13 cellular contexts compared by ENCODE assay signal in the genomic region with DNA sequence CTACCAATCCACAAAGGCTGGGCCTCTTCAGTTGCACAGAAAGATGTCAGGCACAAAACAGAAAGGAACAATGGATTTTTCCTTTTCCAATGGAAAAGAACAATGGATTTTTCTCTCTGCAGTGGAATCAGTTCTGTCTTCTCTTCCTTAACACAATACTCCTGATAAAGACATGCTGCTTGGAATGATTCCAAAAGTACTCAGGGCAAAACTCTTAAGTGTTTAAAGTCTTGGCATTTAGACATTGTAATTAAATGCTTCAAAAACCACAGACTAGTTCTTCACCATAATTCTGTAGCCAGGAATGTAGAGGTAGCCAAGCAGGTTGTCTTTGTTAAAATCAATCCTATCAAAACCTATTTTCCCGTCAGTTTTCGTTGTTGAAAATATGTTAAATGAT. TPM values are rescaled to one million over a fixed set of nuclear protein-coding genes. Genes with fewer than 3 reads are reported as not detected.
DNase-seq lines count a peak whose midpoint lies in the region; ATAC-seq and TF ChIP-seq lines count a peak whose summit lies in the region.
"Had no signal": no experiment of that assay in that cellular context is flagged by ENCODE, and none has a peak within 500 bp of the region (broad histone marks: within the 10 kb centered on the region; RNA-seq: fewer than 3 reads in every experiment).

No MANE protein-coding gene starts in this region.

- peaks cover 31% of the 10 kb centered on the region for H3K4me1 ChIP-seq in GM23248 (ENCODE audit: insufficient read depth)
- H3K4me1 ChIP-seq in neural progenitor cell: peaks cover 12% of the 10 kb centered on the region

- H2AFZ ChIP-seq in GM23248 (no peak overlapping the region), neural progenitor cell (replicated peaks) (no peak overlapping the region)

- H3K27ac Mint-ChIP-seq in neural progenitor cell: no peak overlapping the region
- no peak overlapping the region for H3K27ac Mint-ChIP-seq in activated naive CD4-positive, alpha-beta T cell treated with anti-CD3 and anti-CD28 coated beads, Interleukin-2, amount 50 U/mL, for 72 hours

- DNase-seq in GM23248 (peak; percentile 19), NCI-H2227 treated with DMSO at 0.1 percent for 48 hours (lab: John Stamatoyannopoulos, UW) (peak; percentile 43), epithelial cell of prostate (ENCODE audit: low read depth, low spot score) (peak; percentile 12), neural progenitor cell (ENCODE audit: low spot score) (peak; percentile 20), cerebellum (ENCODE audit: low spot score) (no peak)
- no peak for DNase-seq in stimulated activated CD4-positive, alpha-beta T cell treated with anti-CD3 and anti-CD28 coated beads, Interleukin-4, amount 100 ng/mL, for 24 hours
- no peak for DNase-seq in activated naive CD4-positive, alpha-beta T cell treated with anti-CD3 and anti-CD28 coated beads, Interleukin-2, amount 50 U/mL, for 72 hours (ENCODE audit: low spot score in 2 of 2)
- DNase-seq: activated CD4-positive, alpha-beta T cell treated with anti-CD3 and anti-CD28 coated beads, Interleukin-2, amount 50 U/mL, for 1 hour; activated naive CD8-positive, alpha-beta T cell treated with anti-CD3 and anti-CD28 coated beads, Interleukin-2, amount 10 ng/mL, durations not matched to agents 7 days and 5 days; NCI-H1048; stimulated activated CD4-positive, alpha-beta T cell treated with anti-CD3 and anti-CD28 coated beads, Interleukin-15, amount 100 ng/mL, for 24 hours; stimulated activated naive CD4-positive, alpha-beta T cell treated with Interleukin-2 at 50 U/mL for 16 hours had no signal

- H3K27ac ChIP-seq in GM23248: no peak overlapping the region
- no peak overlapping the region for H3K27ac ChIP-seq in epithelial cell of prostate
- no peak overlapping the region for H3K27ac ChIP-seq in neural progenitor cell

- H3K4me3 ChIP-seq in GM23248 (no peak overlapping the region), neural progenitor cell (no peak overlapping the region)

- in situ Hi-C loops in GM23248 (cut with MboI): no loop called here

- no peak for ATAC-seq in HG03469 (IDR thresholded peaks at IDR 0.05; ENCODE audit: unreplicated experiment)
- ATAC-seq in activated naive CD4-positive, alpha-beta T cell treated with anti-CD3 and anti-CD28 coated beads, Interleukin-2, amount 50 U/mL, for 72 hours: no peak

- H3K27me3 ChIP-seq in GM23248 (replicated peaks; ENCODE audit: insufficient read depth) (no peaks in the 10 kb centered on the region), neural progenitor cell (no peaks in the 10 kb centered on the region)

- no peaks in the 10 kb centered on the region for H3K9me3 Mint-ChIP-seq in neural progenitor cell
- H3K9me3 Mint-ChIP-seq in activated naive CD4-positive, alpha-beta T cell treated with anti-CD3 and anti-CD28 coated beads, Interleukin-2, amount 50 U/mL, for 72 hours: no peaks in the 10 kb centered on the region
- H3K9me3 Mint-ChIP-seq: activated naive CD8-positive, alpha-beta T cell treated with anti-CD3 and anti-CD28 coated beads, Interleukin-2, amount 10 ng/mL, durations not matched to agents 7 days and 5 days had no signal

- no peak for TF ChIP-seq CTCF in neural progenitor cell (IDR thresholded peaks at IDR 0.05)

- H3K36me3 ChIP-seq in GM23248 (ENCODE audit: low read depth): no peaks in the 10 kb centered on the region; the same call in 1 of the 2 replicates
- no peaks in the 10 kb centered on the region for H3K36me3 ChIP-seq in neural progenitor cell

- no peaks in the 10 kb centered on the region for H3K9me3 ChIP-seq in GM23248 (ENCODE audit: low read depth)
- H3K9me3 ChIP-seq in neural progenitor cell (ENCODE audit: low read depth): no peaks in the 10 kb centered on the region

- no peak overlapping the region for H3K9ac ChIP-seq in GM23248
- H3K9ac ChIP-seq in neural progenitor cell: no peak overlapping the region

- H3K36me3 Mint-ChIP-seq in neural progenitor cell: no peaks in the 10 kb centered on the region
- H3K36me3 Mint-ChIP-seq in activated naive CD4-positive, alpha-beta T cell treated with anti-CD3 and anti-CD28 coated beads, Interleukin-2, amount 50 U/mL, for 72 hours: peaks cover 0 to 5% of the 10 kb centered on the region in 2 donors

- H3K9me2 ChIP-seq in GM23248 (ENCODE audit: insufficient read depth): no peaks in the 10 kb centered on the region

- H3K4me2 ChIP-seq in GM23248 (ENCODE audit: unreplicated experiment) (no peak overlapping the region), neural progenitor cell (no peak overlapping the region)

- H3K27me3 Mint-ChIP-seq in neural progenitor cell (ENCODE audit: insufficient read depth, low read depth): no peaks in the 10 kb centered on the region
- H3K27me3 Mint-ChIP-seq: activated naive CD8-positive, alpha-beta T cell treated with anti-CD3 and anti-CD28 coated beads, Interleukin-2, amount 10 ng/mL, durations not matched to agents 7 days and 5 days had no signal

- H3K4me3 Mint-ChIP-seq in neural progenitor cell: no peak overlapping the region

- peaks cover 13% of the 10 kb centered on the region; the same call in 1 of the 2 replicates for H3F3A ChIP-seq in GM23248 (ENCODE audit: insufficient read depth)
- H3F3A ChIP-seq in neural progenitor cell (ENCODE audit: low read depth): no peaks in the 10 kb centered on the region

- peaks cover 4% of the 10 kb centered on the region for H3K4me1 Mint-ChIP-seq in neural progenitor cell

- H4K20me1 ChIP-seq in GM23248 (ENCODE audit: insufficient read depth): no peaks in the 10 kb centered on the region
- no peaks in the 10 kb centered on the region for H4K20me1 ChIP-seq in neural progenitor cell (ENCODE audit: low read depth)

- 97 to 98% methylated on average over 2 of the region's 2 CpGs for WGBS in GM23248 (ENCODE audit: low coverage in 1 of 2, low lambda C conversion rate in 2 of 2, missing lambda C conversion rate in 2 of 2), 2 experiments

- peaks cover 64% of the 10 kb centered on the region for H3K79me2 ChIP-seq in GM23248 (ENCODE audit: insufficient read depth)
- H3K79me2 ChIP-seq in neural progenitor cell (ENCODE audit: low read depth): no peaks in the 10 kb centered on the region

RNA-seq across cellular contexts. Expression of gene FLACC1, which starts 46.8 kb away (rescaled TPM):
- total RNA-seq in GM23248 (2014; rRNA removed; shearing (Covaris generic)): 0.38 and 2.3 TPM in 2 replicates
- polyA plus RNA-seq in GM23248 (2016; fragmentation: Nextera tagmentation; extraction: Ambion mirVana): 0.34 and 1.4 TPM in 2 replicates
- total RNA-seq in neural progenitor cell (ENCODE audit: low replicate concordance): not detected in 2 replicates
- 3.7 TPM for total RNA-seq in cerebellum
- total RNA-seq in activated naive CD4-positive, alpha-beta T cell treated with anti-CD3 and anti-CD28 coated beads, Interleukin-2, amount 50 U/mL, for 72 hours: 1 to 10 TPM in 1 of 2 donors, under 1 TPM in 1; 0.43 to 1.0 TPM

RNA-seq across cellular contexts. Expression of gene TRAK2, which starts 47.4 kb away (rescaled TPM):
- 24.9 and 32.5 TPM in 2 replicates for total RNA-seq in GM23248 (2014; rRNA removed; shearing (Covaris generic))
- polyA plus RNA-seq in GM23248 (2016; fragmentation: Nextera tagmentation; extraction: Ambion mirVana): 21.4 and 24.3 TPM in 2 replicates
- total RNA-seq in neural progenitor cell (ENCODE audit: low replicate concordance): 7.0 and 7.1 TPM in 2 replicates
- total RNA-seq in cerebellum: 52.5 TPM
- 10 to 100 TPM; 11.2 to 21.8 TPM for total RNA-seq in activated naive CD4-positive, alpha-beta T cell treated with anti-CD3 and anti-CD28 coated beads, Interleukin-2, amount 50 U/mL, for 72 hours

RNA-seq across cellular contexts. Expression of gene STRADB, which starts 47.6 kb away (rescaled TPM):
- total RNA-seq in GM23248 (2014; rRNA removed; shearing (Covaris generic)): 21.2 and 31.2 TPM in 2 replicates
- 33.7 and 35.6 TPM in 2 replicates for polyA plus RNA-seq in GM23248 (2016; fragmentation: Nextera tagmentation; extraction: Ambion mirVana)
- total RNA-seq in neural progenitor cell (ENCODE audit: low replicate concordance) (64.0 and 79.4 TPM in 2 replicates), cerebellum (52.3 TPM)
- total RNA-seq in activated naive CD4-positive, alpha-beta T cell treated with anti-CD3 and anti-CD28 coated beads, Interleukin-2, amount 50 U/mL, for 72 hours: 10 to 100 TPM; 12.6 to 21.2 TPM

Comparison
In these comparisons a context has a peak if more than half of its experiments do, and no peak if none do; other contexts are left out.
1. DNase-seq: peak in GM23248 (single experiment), NCI-H2227 treated with DMSO at 0.1 percent for 48 hours (single experiment), epithelial cell of prostate (single experiment) and neural progenitor cell (single experiment); none in stimulated activated CD4-positive, alpha-beta T cell treated with anti-CD3 and anti-CD28 coated beads, Interleukin-4, amount 100 ng/mL, for 24 hours (single experiment), cerebellum (single experiment) and activated naive CD4-positive, alpha-beta T cell treated with anti-CD3 and anti-CD28 coated beads, Interleukin-2, amount 50 U/mL, for 72 hours (0 of 2).